Comparison of ENCODE assay signal across 8 cellular contexts in genomic region chr14:52950410-52950897, GRCh38.
DNase-seq lines count a peak whose midpoint lies in the region; ATAC-seq lines count a peak whose summit lies in the region.

No MANE protein-coding gene starts in this region.

- peaks cover 68% of the 10 kb centered on the region for H3K27me3 Mint-ChIP-seq in T-helper 1 cell treated with Interleukin-12 subunit alpha and Interleukin-12 subunit beta and Interleukin-4 antibody, amounts not matched to agents 30 μg/mL and 1 μg/mL, for 36 hours (ENCODE audit: low read depth)
- H3K27me3 Mint-ChIP-seq in central memory CD8-positive, alpha-beta T cell, result peaks cover 60% of the 10 kb centered on the region

- peak; percentile 51 for ATAC-seq in HG03175 (IDR thresholded peaks at IDR 0.05; ENCODE audit: unreplicated experiment)
- peak; percentile 37 for ATAC-seq in central memory CD8-positive, alpha-beta T cell (replicated peaks; ENCODE audit: extremely low read depth, poor library complexity, severe bottlenecking)

- peaks cover 21% of the 10 kb centered on the region for H3K4me1 Mint-ChIP-seq in T-helper 1 cell treated with Interleukin-12 subunit alpha and Interleukin-12 subunit beta and Interleukin-4 antibody, amounts not matched to agents 30 μg/mL and 1 μg/mL, for 36 hours (ENCODE audit: low read depth)
- H3K4me1 Mint-ChIP-seq in central memory CD8-positive, alpha-beta T cell, result peaks cover 22% of the 10 kb centered on the region

- peak overlapping the region; percentile 28 for H3K27ac Mint-ChIP-seq in T-helper 1 cell treated with Interleukin-12 subunit alpha and Interleukin-12 subunit beta and Interleukin-4 antibody, amounts not matched to agents 30 μg/mL and 1 μg/mL, for 36 hours
- H3K27ac Mint-ChIP-seq in central memory CD8-positive, alpha-beta T cell (ENCODE audit: low read depth), result no peak overlapping the region

- H3K4me3 Mint-ChIP-seq in T-helper 1 cell treated with Interleukin-12 subunit alpha and Interleukin-12 subunit beta and Interleukin-4 antibody, amounts not matched to agents 30 μg/mL and 1 μg/mL, for 36 hours, result peak overlapping the region; percentile 87
- peak overlapping the region; percentile 78 for H3K4me3 Mint-ChIP-seq in central memory CD8-positive, alpha-beta T cell

- no peaks in the 10 kb centered on the region for H3K9me3 Mint-ChIP-seq in T-helper 1 cell treated with Interleukin-12 subunit alpha and Interleukin-12 subunit beta and Interleukin-4 antibody, amounts not matched to agents 30 μg/mL and 1 μg/mL, for 36 hours
- no peaks in the 10 kb centered on the region for H3K9me3 Mint-ChIP-seq in central memory CD8-positive, alpha-beta T cell

- H3K36me3 Mint-ChIP-seq in T-helper 1 cell treated with Interleukin-12 subunit alpha and Interleukin-12 subunit beta and Interleukin-4 antibody, amounts not matched to agents 30 μg/mL and 1 μg/mL, for 36 hours (ENCODE audit: low read depth), result peaks cover 3% of the 10 kb centered on the region
- no peaks in the 10 kb centered on the region for H3K36me3 Mint-ChIP-seq in central memory CD8-positive, alpha-beta T cell (ENCODE audit: insufficient read depth)

- DNase-seq in NCI-H2029 (lab: John Stamatoyannopoulos, UW) (peak; percentile 28), NCI-H2029 treated with DMSO at 0.1 percent for 48 hours (lab: John Stamatoyannopoulos, UW) (no peak), kidney glomerular epithelial cell (lab: John Stamatoyannopoulos, UW) (peak; percentile 57), NOMO-1 treated with DMSO at 0.1 percent for 48 hours (lab: John Stamatoyannopoulos, UW; ENCODE audit: unreplicated experiment) (no peak)
- DNase-seq in central memory CD8-positive, alpha-beta T cell (ENCODE audit: low spot score in 2 of 2), result no peak
- peak; percentile 21 for DNase-seq in stimulated activated CD4-positive, alpha-beta T cell treated with anti-CD3 and anti-CD28 coated beads, Interleukin-15, amount 100 ng/mL, for 24 hours

Comparison
In these comparisons a context has a peak if more than half of its experiments do, and no peak if none do; other contexts are left out.
1. DNase-seq: peak in NCI-H2029 (single experiment), kidney glomerular epithelial cell (single experiment) and stimulated activated CD4-positive, alpha-beta T cell treated with anti-CD3 and anti-CD28 coated beads, Interleukin-15, amount 100 ng/mL, for 24 hours (single experiment); none in NCI-H2029 treated with DMSO at 0.1 percent for 48 hours (single experiment), central memory CD8-positive, alpha-beta T cell (0 of 2) and NOMO-1 treated with DMSO at 0.1 percent for 48 hours (single experiment).